ENCODE assay signal across 7 cellular contexts in genomic region chr12:6322969-6323339, GRCh38. TPM values are rescaled to one million over a fixed set of nuclear protein-coding genes. Genes with fewer than 3 reads are reported as not detected.
DNase-seq lines count a peak whose midpoint lies in the region; ATAC-seq, FAIRE-seq and TF ChIP-seq lines count a peak whose summit lies in the region.

No MANE protein-coding gene starts in this region.

- H3K4me1 Mint-ChIP-seq in stimulated activated naive B cell treated with anti-CD40 and anti-IgM and Interleukin-4, amounts not matched to agents 10 μg/mL and 1 μg/mL and 100 μg/mL, for 72 hours, result peaks cover 21 to 39% of the 10 kb centered on the region in 2 donors

- dilution Hi-C loops in endothelial cell of umbilical vein (cut with MboI; ENCODE audit: extremely low pct_ligation_motif_present, low sequenced_read_pairs), result no loop called here

- no peaks in the 10 kb centered on the region for H3K27me3 ChIP-seq in endothelial cell of umbilical vein (ENCODE audit: control insufficient read depth in 2 of 2, insufficient read depth in 2 of 2, low read length in 2 of 2)

- intact Hi-C loops in endothelial cell of umbilical vein (cut with micrococcal nuclease), result loop anchor here (1.0 to 2.0 kb wide), 11 partner anchors 9 to 212 kb away; partner anchors contain the start of genes GAPDH, LTBR, TAPBPL and VAMP1

- no peaks in the 10 kb centered on the region for H4K20me1 ChIP-seq in endothelial cell of umbilical vein (replicated peaks; ENCODE audit: control insufficient read depth, extremely low read depth, insufficient read depth, low read length)

- H3K9me1 ChIP-seq in endothelial cell of umbilical vein (replicated peaks; ENCODE audit: control insufficient read depth, extremely low read depth, insufficient read depth, low read length), result no peaks in the 10 kb centered on the region

- DNase-seq in endothelial cell of umbilical vein (ENCODE audit: low read depth, low spot score) (no peak), ureter (ENCODE audit: low spot score) (no peak), NCI-H1105 treated with DMSO at 0.1 percent for 48 hours (lab: John Stamatoyannopoulos, UW) (no peak)
- no peak for DNase-seq in stimulated activated naive B cell treated with anti-CD40 and anti-IgM and Interleukin-4, amounts not matched to agents 10 μg/mL and 1 μg/mL and 100 μg/mL, for 72 hours

- peaks cover 2 to 5% of the 10 kb centered on the region in 2 experiments for H3K36me3 ChIP-seq in endothelial cell of umbilical vein (ENCODE audit: control insufficient read depth in 2 of 2, extremely low read depth in 1 of 2, insufficient read depth in 2 of 2, low read length in 2 of 2)

- no peak for TF ChIP-seq CTCF in endothelial cell of umbilical vein (IDR thresholded peaks at IDR 0.05; ENCODE audit: extremely low read depth in 1 of 2, insufficient read depth in 1 of 2, low read depth in 1 of 2, low read length in 2 of 2)

- peak overlapping the region; percentile 54 for H3K9ac ChIP-seq in endothelial cell of umbilical vein (replicated peaks; ENCODE audit: extremely low read depth, insufficient read depth, low read length)

- H3K27me3 Mint-ChIP-seq in stimulated activated naive B cell treated with anti-CD40 and anti-IgM and Interleukin-4, amounts not matched to agents 10 μg/mL and 1 μg/mL and 100 μg/mL, for 72 hours, result peaks cover 79 to 83% of the 10 kb centered on the region in 2 donors

- no peaks in the 10 kb centered on the region for H3K79me2 ChIP-seq in endothelial cell of umbilical vein (ENCODE audit: control insufficient read depth, insufficient read depth, low read length)

- peak overlapping the region; percentile 41 to 70 for H3K4me3 Mint-ChIP-seq in stimulated activated naive B cell treated with anti-CD40 and anti-IgM and Interleukin-4, amounts not matched to agents 10 μg/mL and 1 μg/mL and 100 μg/mL, for 72 hours

- no TSS peak for BruUV-seq in endothelial cell of umbilical vein (replicated peaks; lab: Mats Ljungman, UMichigan)

- TF ChIP-seq EP300 in Ishikawa (IDR thresholded peaks at IDR 0.05; ENCODE audit: borderline replicate concordance), result no peak

- CTCF ChIA-PET in endothelial cell of umbilical vein (lab: Charles Lee), result interaction anchor here (0.7 to 2.6 kb wide), 28 partner anchors 8 to 577 kb away, joined by 3 to 40 read pairs (median 7); partner anchors contain the start of genes LTBR, PLEKHG6, TNFRSF1A and VAMP1

- no peak overlapping the region for H3K4me3 ChIP-seq in endothelial cell of umbilical vein (replicated peaks in 1 of 3; ENCODE audit: insufficient read depth in 1 of 3, low read depth in 1 of 3, low read length in 3 of 3)

- no peaks in the 10 kb centered on the region for H3K36me3 Mint-ChIP-seq in stimulated activated naive B cell treated with anti-CD40 and anti-IgM and Interleukin-4, amounts not matched to agents 10 μg/mL and 1 μg/mL and 100 μg/mL, for 72 hours

- TF ChIP-seq POLR2A in endothelial cell of umbilical vein (IDR thresholded peaks at IDR 0.05; ENCODE audit: low read depth, low read length), result no peak

- ATAC-seq in GM21423 (IDR thresholded peaks at IDR 0.05; ENCODE audit: unreplicated experiment) (peak; percentile 14), HG03521 (IDR thresholded peaks at IDR 0.05; ENCODE audit: unreplicated experiment) (no peak)
- peak; percentile 30 to 43 for ATAC-seq in stimulated activated naive B cell treated with anti-CD40 and anti-IgM and Interleukin-4, amounts not matched to agents 10 μg/mL and 1 μg/mL and 100 μg/mL, for 72 hours (replicated peaks)

- peaks cover 36% of the 10 kb centered on the region for H3K4me1 ChIP-seq in endothelial cell of umbilical vein (ENCODE audit: control insufficient read depth, extremely low read depth, insufficient read depth, low read length)

- no peaks in the 10 kb centered on the region for H3K9me3 ChIP-seq in endothelial cell of umbilical vein (replicated peaks; ENCODE audit: control insufficient read depth, insufficient read depth, low read length)

- no peak overlapping the region for H3K27ac Mint-ChIP-seq in stimulated activated naive B cell treated with anti-CD40 and anti-IgM and Interleukin-4, amounts not matched to agents 10 μg/mL and 1 μg/mL and 100 μg/mL, for 72 hours

- H3K4me2 ChIP-seq in endothelial cell of umbilical vein (ENCODE audit: insufficient read depth, low read length), result peak overlapping the region; percentile 48

- H3K9me3 Mint-ChIP-seq in stimulated activated naive B cell treated with anti-CD40 and anti-IgM and Interleukin-4, amounts not matched to agents 10 μg/mL and 1 μg/mL and 100 μg/mL, for 72 hours, result no peaks in the 10 kb centered on the region

- TF ChIP-seq RAD21 in Ishikawa (IDR thresholded peaks at IDR 0.05; ENCODE audit: low read depth), result no peak

- H3K27ac ChIP-seq in endothelial cell of umbilical vein (ENCODE audit: insufficient read depth, low read depth, low read length), result peak overlapping the region; percentile 80

- POLR2A ChIA-PET in endothelial cell of umbilical vein (lab: Charles Lee), result interaction anchor here (0.9 to 1.6 kb wide), 5 partner anchors 12 to 147 kb away, joined by 3 to 11 read pairs (median 6); partner anchors contain the start of gene VAMP1

- H2AFZ ChIP-seq in endothelial cell of umbilical vein (ENCODE audit: low read depth, low read length), result no peak overlapping the region

- no peak for FAIRE-seq in endothelial cell of umbilical vein (lab: Jason Lieb, UNC)

TF ChIP-seq in Ishikawa, 13 proteins besides CTCF, POLR2A, EP300 and RAD21:
- TF ChIP-seq USF1 (IDR thresholded peaks at IDR 0.05) (no peak), NFIC (IDR thresholded peaks at IDR 0.05) (0 out of 2 replicates have a peak, but pooled peaks have one; percentile 7)

TF ChIP-seq in endothelial cell of umbilical vein, 7 proteins besides CTCF, POLR2A, EP300 and RAD21:
- no peak for TF ChIP-seq MAX (IDR thresholded peaks at IDR 0.05; ENCODE audit: insufficient read depth, insufficient read length)
- TF ChIP-seq GATA2 (IDR thresholded peaks at IDR 0.05; ENCODE audit: insufficient read depth, insufficient read length, low read depth, low read length), result peak; percentile 99
TF ChIP-seq in endothelial cell of umbilical vein: peak in this region for 1.

RNA-seq across cellular contexts. Expression of gene PLEKHG6, which starts 12.5 kb away (rescaled TPM):
- 0.48 TPM in 1 of 2 replicates, not detected in the other for total RNA-seq in endothelial cell of umbilical vein
- polyA plus RNA-seq in endothelial cell of umbilical vein, result 0.11 and 0.12 TPM in 2 replicates
- 0.09 and 0.79 TPM in 2 replicates for polyA plus RNA-seq in endothelial cell of umbilical vein (2011; cell fraction: cytosol; rRNA removed)
- 0.04 TPM in 1 of 2 replicates, not detected in the other for polyA plus RNA-seq in endothelial cell of umbilical vein (2011; cell fraction: nucleus; rRNA removed)
- polyA plus RNA-seq in endothelial cell of umbilical vein (2012), result 0.14 and 0.50 TPM in 2 replicates
- not detected in 2 replicates for polyA minus RNA-seq in endothelial cell of umbilical vein
- polyA minus RNA-seq in endothelial cell of umbilical vein (2011; cell fraction: cytosol; rRNA and poly(A)+ RNA removed), result not detected
- polyA minus RNA-seq in endothelial cell of umbilical vein (2011; cell fraction: nucleus; rRNA and poly(A)+ RNA removed), result not detected in 2 replicates
- 59.7 TPM for total RNA-seq in ureter

RNA-seq across cellular contexts. Expression of gene TNFRSF1A, which starts 18.9 kb away (rescaled TPM):
- total RNA-seq in endothelial cell of umbilical vein (84.0 and 98.2 TPM in 2 replicates), ureter (177 TPM)
- polyA plus RNA-seq in endothelial cell of umbilical vein, result 86.5 and 92.9 TPM in 2 replicates
- polyA plus RNA-seq in endothelial cell of umbilical vein (2011; cell fraction: cytosol; rRNA removed), result 83.7 and 84.0 TPM in 2 replicates
- 63.0 and 68.9 TPM in 2 replicates for polyA plus RNA-seq in endothelial cell of umbilical vein (2011; cell fraction: nucleus; rRNA removed)
- 101 and 108 TPM in 2 replicates for polyA plus RNA-seq in endothelial cell of umbilical vein (2012)
- 91.7 and 97.9 TPM in 2 replicates for polyA minus RNA-seq in endothelial cell of umbilical vein
- polyA minus RNA-seq in endothelial cell of umbilical vein (2011; cell fraction: cytosol; rRNA and poly(A)+ RNA removed), result 65.3 TPM
- 58.5 and 60.2 TPM in 2 replicates for polyA minus RNA-seq in endothelial cell of umbilical vein (2011; cell fraction: nucleus; rRNA and poly(A)+ RNA removed)

RNA-seq across cellular contexts. Expression of gene SCNN1A, which starts 52.4 kb away (rescaled TPM):
- total RNA-seq in endothelial cell of umbilical vein (0.18 TPM in 1 of 2 replicates, not detected in the other), ureter (63.8 TPM)
- polyA plus RNA-seq in endothelial cell of umbilical vein, result 0.12 and 0.14 TPM in 2 replicates
- 0.03 TPM in 2 replicates for polyA plus RNA-seq in endothelial cell of umbilical vein (2011; cell fraction: cytosol; rRNA removed)
- polyA plus RNA-seq in endothelial cell of umbilical vein (2011; cell fraction: nucleus; rRNA removed), result 0.24 and 0.40 TPM in 2 replicates
- polyA plus RNA-seq in endothelial cell of umbilical vein (2012), result 0.24 TPM in 1 of 2 replicates, not detected in the other
- polyA minus RNA-seq in endothelial cell of umbilical vein, result not detected in 2 replicates
- polyA minus RNA-seq in endothelial cell of umbilical vein (2011; cell fraction: cytosol; rRNA and poly(A)+ RNA removed), result 3.2 TPM
- not detected in 2 replicates for polyA minus RNA-seq in endothelial cell of umbilical vein (2011; cell fraction: nucleus; rRNA and poly(A)+ RNA removed)

Comparison
In these comparisons a context has a peak if more than half of its experiments do, and no peak if none do; other contexts are left out.
1. RNA of gene PLEKHG6, which starts 12.5 kb away (total RNA-seq): 59.7 TPM in ureter (single experiment); 0.48 TPM in endothelial cell of umbilical vein; every median in the first group is over 10 times any median in the second.
2. RNA of gene SCNN1A, which starts 52.4 kb away (total RNA-seq): 63.8 TPM in ureter (single experiment); 0.18 TPM in endothelial cell of umbilical vein; every median in the first group is over 10 times any median in the second.